18 cellular contexts compared by ENCODE assay signal in genomic region chr7:101519324-101520017, GRCh38.
DNase-seq lines count a peak whose midpoint lies in the region; FAIRE-seq and TF ChIP-seq lines count a peak whose summit lies in the region.
"Had no signal": no experiment of that assay in that cellular context is flagged by ENCODE, and none has a peak within 500 bp of the region (broad histone marks: within the 10 kb centered on the region; RNA-seq: fewer than 3 reads in every experiment).

No MANE protein-coding gene starts in this region.

- H3K4me2 ChIP-seq in GM23248 (ENCODE audit: unreplicated experiment): no peak overlapping the region
- H3K4me2 ChIP-seq in hepatocyte: no peak overlapping the region
- H3K4me2 ChIP-seq: KMS-11 had no signal

- H3K36me3 ChIP-seq in GM23248 (ENCODE audit: low read depth): no peaks in the 10 kb centered on the region
- no peaks in the 10 kb centered on the region for H3K36me3 ChIP-seq in hepatocyte (replicated peaks; ENCODE audit: insufficient read depth, low read depth)
- H3K36me3 ChIP-seq: Peyer's patch had no signal

- no peak for FAIRE-seq in GM19239 (lab: Jason Lieb, UNC)
- FAIRE-seq: GM12878 had no signal

- H3K27ac ChIP-seq in GM23248 (no peak overlapping the region), hepatocyte (no peak overlapping the region)
- H3K27ac ChIP-seq: KMS-11, Peyer's patch had no signal

- no peaks in the 10 kb centered on the region for H3K79me2 ChIP-seq in GM23248 (ENCODE audit: insufficient read depth)
- no peaks in the 10 kb centered on the region for H3K79me2 ChIP-seq in hepatocyte

- H3K9me2 ChIP-seq in GM23248 (ENCODE audit: insufficient read depth) (no peaks in the 10 kb centered on the region), hepatocyte (replicated peaks; ENCODE audit: insufficient read depth) (no peaks in the 10 kb centered on the region)

- in situ Hi-C loops in GM23248 (cut with MboI): no loop called here

- no peaks in the 10 kb centered on the region for H3K9me3 ChIP-seq in GM23248 (ENCODE audit: low read depth)
- no peaks in the 10 kb centered on the region for H3K9me3 ChIP-seq in hepatocyte (ENCODE audit: low read depth)

- 21 to 27% methylated on average over 12 of the region's 12 CpGs for WGBS in GM23248 (ENCODE audit: low coverage in 1 of 2, low lambda C conversion rate in 2 of 2, missing lambda C conversion rate in 2 of 2), 2 experiments
- 68% methylated on average over 12 of the region's 12 CpGs for WGBS in hepatocyte (ENCODE audit: low lambda C conversion rate, missing lambda C conversion rate)

- H3K4me1 ChIP-seq in GM23248 (ENCODE audit: insufficient read depth) (no peaks in the 10 kb centered on the region), hepatocyte (ENCODE audit: insufficient read depth) (peaks cover 6% of the 10 kb centered on the region)
- H3K4me1 ChIP-seq: Peyer's patch had no signal

- H2AFZ ChIP-seq in GM23248: no peak overlapping the region
- no peak overlapping the region for H2AFZ ChIP-seq in hepatocyte

- no peaks in the 10 kb centered on the region for H3F3A ChIP-seq in GM23248 (ENCODE audit: insufficient read depth)

- H3K27me3 ChIP-seq in GM23248 (replicated peaks; ENCODE audit: insufficient read depth) (peaks cover 42% of the 10 kb centered on the region), hepatocyte (no peaks in the 10 kb centered on the region)
- H3K27me3 ChIP-seq: Peyer's patch had no signal

- DNase-seq in AG09309 (ENCODE audit: low read depth): peak; percentile 57
- peak; percentile 69 for DNase-seq in GM23248
- peak; percentile 90 for DNase-seq in amniotic stem cell (lab: John Stamatoyannopoulos, UW)
- peak; percentile 55 for DNase-seq in hepatocyte (ENCODE audit: low spot score)
- DNase-seq in NCI-H1092 (lab: John Stamatoyannopoulos, UW): no peak
- DNase-seq in stimulated activated CD4-positive, alpha-beta T cell treated with anti-CD3 and anti-CD28 coated beads, Interleukin-2, amount 100 ng/mL, for 24 hours: no peak
- no peak for DNase-seq in GM19239 (ENCODE audit: insufficient read length, low spot score)
- DNase-seq in NCI-H2107 (lab: John Stamatoyannopoulos, UW): no peak
- DNase-seq: CD4-positive, CD25-positive, alpha-beta regulatory T cell; DMS79 treated with DMSO at 0.1 percent for 48 hours; effector CD4-positive, alpha-beta T cell; NCI-H1436 treated with DMSO at 0.1 percent for 48 hours; NCI-H526 treated with DMSO at 0.1 percent for 48 hours; Peyer's patch; stimulated activated CD4-positive, alpha-beta T cell treated with anti-CD3 and anti-CD28 coated beads, Interleukin-4, amount 100 ng/mL, for 4 hours; T-cell had no signal

- H4K20me1 ChIP-seq in GM23248 (ENCODE audit: insufficient read depth): no peaks in the 10 kb centered on the region
- H4K20me1 ChIP-seq in hepatocyte (ENCODE audit: insufficient read depth, poor library complexity, severe bottlenecking): no peaks in the 10 kb centered on the region

- no peak overlapping the region for H3K4me3 ChIP-seq in AG09309 (ENCODE audit: control insufficient read depth, low read depth, low read length)
- no peak overlapping the region for H3K4me3 ChIP-seq in GM23248
- no peak overlapping the region for H3K4me3 ChIP-seq in hepatocyte
- H3K4me3 ChIP-seq: GM12878, Peyer's patch had no signal

- no peak overlapping the region for H3K9ac ChIP-seq in GM23248
- H3K9ac ChIP-seq: KMS-11 had no signal

- TF ChIP-seq CTCF in AG09309 (IDR thresholded peaks at IDR 0.05; ENCODE audit: control insufficient read depth, insufficient read depth, low read depth, low read length, missing control alignments) (no peak), hepatocyte (IDR thresholded peaks at IDR 0.05; ENCODE audit: poor library complexity) (no peak)

Comparison
In these comparisons a context has a peak if more than half of its experiments do, and no peak if none do; other contexts are left out.
1. DNase-seq: peak in AG09309 (single experiment), GM23248 (single experiment), amniotic stem cell (single experiment) and hepatocyte (single experiment); none in NCI-H1092 (single experiment), stimulated activated CD4-positive, alpha-beta T cell treated with anti-CD3 and anti-CD28 coated beads, Interleukin-2, amount 100 ng/mL, for 24 hours (0 of 2), GM19239 (single experiment) and NCI-H2107 (single experiment).